ENCODE assay signal across 15 cellular contexts in the genomic region with DNA sequence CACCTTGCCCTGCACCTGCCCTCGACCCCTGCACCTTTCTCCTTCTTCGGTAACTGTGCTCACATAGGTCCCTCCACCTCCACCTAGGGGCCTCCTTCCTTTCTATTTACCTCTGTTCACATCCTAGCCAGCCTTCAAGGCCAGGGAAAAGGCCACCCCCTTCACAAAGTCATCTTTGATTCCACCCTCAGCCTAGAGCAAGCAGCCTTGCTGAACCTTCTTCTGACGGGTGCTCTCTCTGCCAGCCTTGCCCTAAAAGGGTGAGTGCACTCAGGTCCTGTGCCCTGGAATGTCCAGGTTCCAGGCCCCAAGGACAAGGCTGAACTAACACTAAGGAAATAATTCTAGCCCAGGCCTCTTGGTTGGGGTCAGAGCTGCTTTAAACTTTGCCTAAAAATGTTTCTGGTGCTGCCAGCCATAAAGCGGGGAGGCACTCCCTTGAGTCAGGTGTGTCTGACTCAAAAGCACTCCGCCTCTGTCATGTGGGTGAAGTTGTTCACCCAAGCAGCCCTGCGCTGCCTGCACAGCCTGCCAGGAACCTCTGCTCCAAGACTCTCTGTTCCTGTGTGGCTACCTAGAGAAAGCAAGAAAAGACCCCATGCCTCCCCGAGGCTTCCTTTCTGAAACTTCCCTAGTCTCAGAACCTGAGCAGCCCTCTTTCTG. TPM values are rescaled to one million over a fixed set of nuclear protein-coding genes. Genes with fewer than 3 reads are reported as not detected.
DNase-seq lines count a peak whose midpoint lies in the region; ATAC-seq and TF ChIP-seq lines count a peak whose summit lies in the region.
"Had no signal": no experiment of that assay in that cellular context is flagged by ENCODE, and none has a peak within 500 bp of the region (broad histone marks: within the 10 kb centered on the region; RNA-seq: fewer than 3 reads in every experiment).

No MANE protein-coding gene starts in this region.

- peaks cover 25% of the 10 kb centered on the region for H3K4me1 ChIP-seq in suprapubic skin

- DNase-seq in activated CD4-positive, alpha-beta T cell treated with anti-CD3 and anti-CD28 coated beads for 48 hours = peak; percentile 44
- no peak for DNase-seq in activated CD4-positive, alpha-beta T cell treated with anti-CD3 and anti-CD28 coated beads, Interleukin-2, amount 50 U/mL, for 1 hour
- peak; percentile 30 for DNase-seq in activated naive CD4-positive, alpha-beta T cell treated with anti-CD3 and anti-CD28 coated beads, Interleukin-2, amount 50 U/mL, for 16 hours
- DNase-seq in kidney tubule cell (ENCODE audit: low spot score) (peak; percentile 47), suprapubic skin (ENCODE audit: low spot score in 2 of 2) (no peak), NCI-H1930 (lab: John Stamatoyannopoulos, UW) (no peak)
- DNase-seq: 8988T, KBM-7, mesendoderm, NCI-H1417 treated with DMSO at 0.1 percent for 48 hours, NCI-H524, ovary, SW 1271 had no signal

- ATAC-seq in HG03135 (IDR thresholded peaks at IDR 0.05; ENCODE audit: unreplicated experiment) (no peak), HG03139 (IDR thresholded peaks at IDR 0.05; ENCODE audit: unreplicated experiment) (no peak)

- 57% methylated on average over 7 of the region's 7 CpGs for WGBS in suprapubic skin

- TF ChIP-seq CTCF in suprapubic skin (IDR thresholded peaks at IDR 0.05) = no peak

- no peaks in the 10 kb centered on the region for H3K9me3 ChIP-seq in suprapubic skin
- H3K9me3 ChIP-seq: ovary had no signal

- peak overlapping the region; percentile 82 for H3K27ac ChIP-seq in suprapubic skin
- H3K27ac ChIP-seq: ovary had no signal

- TF ChIP-seq POLR2A in suprapubic skin (IDR thresholded peaks at IDR 0.05) = no peak

- H3K36me3 ChIP-seq in suprapubic skin = no peaks in the 10 kb centered on the region
- H3K36me3 ChIP-seq: ovary had no signal

- H3K27me3 ChIP-seq in suprapubic skin = peaks cover 16% of the 10 kb centered on the region
- H3K27me3 ChIP-seq: ovary had no signal

- H3K4me3 ChIP-seq in suprapubic skin = no peak overlapping the region
- H3K4me3 ChIP-seq: ovary had no signal

- TF ChIP-seq EP300 in suprapubic skin (IDR thresholded peaks at IDR 0.05) = no peak

RNA-seq across cellular contexts. Expression of a gene that starts 9.2 kb away (rescaled TPM):
- total RNA-seq in suprapubic skin = 10 to 100 TPM; 54.5 to 78.1 (median 69.3) TPM

RNA-seq across cellular contexts. Expression of a gene that starts 25.3 kb away (rescaled TPM):
- total RNA-seq in suprapubic skin = 1 to 10 TPM in 1 of 4 donors, under 1 TPM in 1, not detected in 2; 0.76 to 1.4 TPM
- total RNA-seq: ovary had no signal

Comparison
In these comparisons a context has a peak if more than half of its experiments do, and no peak if none do; other contexts are left out.
1. DNase-seq: peak in activated CD4-positive, alpha-beta T cell treated with anti-CD3 and anti-CD28 coated beads for 48 hours (single experiment), activated naive CD4-positive, alpha-beta T cell treated with anti-CD3 and anti-CD28 coated beads, Interleukin-2, amount 50 U/mL, for 16 hours (single experiment) and kidney tubule cell (single experiment); none in activated CD4-positive, alpha-beta T cell treated with anti-CD3 and anti-CD28 coated beads, Interleukin-2, amount 50 U/mL, for 1 hour (single experiment), suprapubic skin (0 of 2) and NCI-H1930 (0 of 2).